In genomic region chr19:39539519-39540332, GRCh38 we compare ENCODE assay signal across 8 cellular contexts. TPM values are rescaled to one million over a fixed set of nuclear protein-coding genes. Genes with fewer than 3 reads are reported as not detected.
DNase-seq lines count a peak whose midpoint lies in the region; TF ChIP-seq lines count a peak whose summit lies in the region.

Gene EID2, minus strand, starts transcription at chr19:39540161. Its CDS starts 82 bp downstream, at chr19:39540079.

- DNase-seq in G401 (ENCODE audit: low spot score) (peak; percentile 95), HAP-1 (ENCODE audit: low spot score in 2 of 2) (peak; percentile 89 to 95), MM.1S (peak; percentile 94), SIG-M5 (lab: John Stamatoyannopoulos, UW) (peak; percentile 56), activated gamma-delta T cell treated with Interleukin-2 at 50 U/mL for 16 hours (peak; percentile 92), foreskin fibroblast (peak; percentile 91 to 98), neural crest cell (ENCODE audit: low read depth, low spot score) (peak; percentile 97)

- H3K9ac ChIP-seq in MM.1S (ENCODE audit: low read length) = peak within 1 kb of the TSS; percentile 89
- H3K9ac ChIP-seq in stomach smooth muscle (ENCODE audit: low read length in 2 of 2) = peak within 1 kb of the TSS; percentile 61 to 91

- H3K4me2 ChIP-seq in MM.1S (ENCODE audit: low read depth, low read length) = peak within 1 kb of the TSS; percentile 87

- in situ Hi-C loops in G401 (cut with HindIII; ENCODE audit: low sequenced_read_pairs) (no loop called here), HAP-1 (cut with MboI; ENCODE audit: low sequenced_read_pairs) (loop anchor here (10.0 kb wide), 1 partner anchor 95 kb away; the partner anchor contains the start of gene SUPT5H)

- H3K27ac Mint-ChIP-seq in neural crest cell (ENCODE audit: unreplicated experiment) = peak within 1 kb of the TSS; percentile 96

- no peaks in the 10 kb centered on the region for H3K36me3 ChIP-seq in HAP-1 (replicated peaks)
- no peaks in the 10 kb centered on the region for H3K36me3 ChIP-seq in MM.1S (replicated peaks; ENCODE audit: insufficient read depth, low read length)
- no peaks in the 10 kb centered on the region for H3K36me3 ChIP-seq in stomach smooth muscle (ENCODE audit: control insufficient read depth in 2 of 2, insufficient read depth in 2 of 2, low read length in 2 of 2)

- no peaks in the 10 kb centered on the region for H4K20me1 ChIP-seq in MM.1S (ENCODE audit: insufficient read depth, low read length)

- H2AFZ ChIP-seq in MM.1S (ENCODE audit: low read length) = peak within 1 kb of the TSS; percentile 92

- H3F3A ChIP-seq in MM.1S (ENCODE audit: insufficient read depth, low read length) = no peaks in the 10 kb centered on the region

- TF ChIP-seq CTCF in MM.1S (IDR thresholded peaks at IDR 0.05; ENCODE audit: low read length) = peak; percentile 78
- TF ChIP-seq CTCF in foreskin fibroblast (IDR thresholded peaks at IDR 0.05; ENCODE audit: low read depth, low read length) = peak; percentile 70
- peak; percentile 77 for TF ChIP-seq CTCF in neural crest cell (conservative IDR thresholded peaks at IDR 0.05)

- peaks cover 23% of the 10 kb centered on the region for H3K4me1 ChIP-seq in HAP-1
- H3K4me1 ChIP-seq in MM.1S (ENCODE audit: low read length) = peaks cover 8% of the 10 kb centered on the region
- H3K4me1 ChIP-seq in stomach smooth muscle (ENCODE audit: control insufficient read depth, insufficient read depth, low read length) = peaks cover 7% of the 10 kb centered on the region

- H3K9me3 Mint-ChIP-seq in neural crest cell = no peaks in the 10 kb centered on the region

- H3K79me2 ChIP-seq in MM.1S (ENCODE audit: low read length) = peaks cover 15% of the 10 kb centered on the region

- H3K4me3 ChIP-seq in HAP-1 (peak within 1 kb of the TSS; percentile 93), MM.1S (ENCODE audit: low read length) (peak within 1 kb of the TSS; percentile 95), foreskin fibroblast (ENCODE audit: low read depth in 1 of 2, low read length in 2 of 2) (peak within 1 kb of the TSS; percentile 79 to 93), stomach smooth muscle (ENCODE audit: low read length in 2 of 2) (peak within 1 kb of the TSS; percentile 58 to 94)

- H3K27ac ChIP-seq in MM.1S (ENCODE audit: low read length) (peak within 1 kb of the TSS; percentile 46; the same call in 1 of the 2 replicates), stomach smooth muscle (ENCODE audit: low read length) (peak within 1 kb of the TSS; percentile 76)

- H3K4me1 Mint-ChIP-seq in neural crest cell = peaks cover 44% of the 10 kb centered on the region

- no peaks in the 10 kb centered on the region for H3K9me2 ChIP-seq in MM.1S (replicated peaks; ENCODE audit: insufficient read depth, low read length)

- peaks cover 9% of the 10 kb centered on the region for H3K27me3 Mint-ChIP-seq in neural crest cell (ENCODE audit: low read depth)

- H3K36me3 Mint-ChIP-seq in neural crest cell (ENCODE audit: low read depth) = no peaks in the 10 kb centered on the region

- H3K9me3 ChIP-seq in HAP-1 (no peaks in the 10 kb centered on the region), MM.1S (replicated peaks; ENCODE audit: insufficient read depth, low read length) (no peaks in the 10 kb centered on the region), stomach smooth muscle (ENCODE audit: control insufficient read depth in 2 of 2, low read length in 2 of 2) (no peaks in the 10 kb centered on the region)

- H3K4me3 Mint-ChIP-seq in neural crest cell = peak within 1 kb of the TSS; percentile 97

- H3K27me3 ChIP-seq in HAP-1 (ENCODE audit: low read depth) (no peaks in the 10 kb centered on the region), MM.1S (replicated peaks; ENCODE audit: insufficient read depth, low read length) (no peaks in the 10 kb centered on the region), stomach smooth muscle (ENCODE audit: control insufficient read depth in 1 of 2, insufficient read depth in 2 of 2, low read length in 2 of 2) (peaks cover 0 to 2% of the 10 kb centered on the region in 2 donors)

RNA-seq across cellular contexts. Expression of gene EID2, which starts in this region (rescaled TPM):
- total RNA-seq in G401 (2014; rRNA removed; shearing (Covaris generic)) = 19.9 and 31.4 TPM in 2 replicates
- total RNA-seq in neural crest cell = 28.0 and 30.8 TPM in 2 replicates

Comparison
In these comparisons a context has a peak if more than half of its experiments do, and no peak if none do; other contexts are left out.
1. Peak in every context shown above with its lines: DNase-seq, H3K4me3 ChIP-seq and H3K27ac ChIP-seq.